In the genomic region with DNA sequence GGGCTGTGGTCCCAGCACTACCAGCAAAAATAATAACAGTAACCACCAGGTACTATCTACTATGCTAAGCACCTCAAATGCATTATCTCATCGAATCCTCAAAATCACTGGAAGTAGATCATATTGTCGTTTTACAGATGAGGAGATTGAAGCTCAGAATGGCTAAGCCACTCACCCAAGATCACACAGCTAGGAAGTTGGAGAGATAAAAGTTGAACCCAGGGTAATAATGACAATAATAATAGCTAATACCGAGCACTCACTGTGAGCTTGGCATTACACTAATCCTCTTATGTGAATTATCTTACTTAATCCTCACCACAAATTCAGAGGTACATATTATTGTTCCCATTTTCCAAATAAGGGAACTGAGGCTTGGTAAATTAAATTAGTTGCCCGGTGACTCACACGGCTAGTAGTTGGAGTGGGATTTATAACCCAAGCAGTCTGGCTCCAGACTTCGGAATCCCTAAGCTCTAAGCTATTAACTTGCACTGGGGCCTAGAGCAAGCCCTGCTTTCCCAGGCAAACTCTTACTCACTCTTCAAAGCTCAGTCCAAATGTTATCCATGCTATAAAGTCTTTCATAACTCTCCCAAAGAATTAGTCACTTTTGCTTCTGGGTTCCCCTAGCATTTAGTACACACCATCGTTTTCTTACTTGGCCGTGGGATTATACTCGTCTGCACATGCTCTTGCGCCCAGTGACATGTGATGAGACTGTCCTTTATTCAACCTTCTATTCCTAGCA, we compare ENCODE assay signal across 11 cellular contexts. TPM values are rescaled to one million over a fixed set of nuclear protein-coding genes. Genes with fewer than 3 reads are reported as not detected.
DNase-seq lines count a peak whose midpoint lies in the region; ATAC-seq lines count a peak whose summit lies in the region.
"Had no signal": no experiment of that assay in that cellular context is flagged by ENCODE, and none has a peak within 500 bp of the region (broad histone marks: within the 10 kb centered on the region; RNA-seq: fewer than 3 reads in every experiment).

No MANE protein-coding gene starts in this region.

- no peak overlapping the region for H3K4me3 Mint-ChIP-seq in stimulated activated naive CD8-positive, alpha-beta T cell treated with anti-CD3 and anti-CD28 coated beads, Interleukin-15, amount 100 ng/mL, for 72 hours
- H3K4me3 Mint-ChIP-seq: CD4-positive, CD25-positive, alpha-beta regulatory T cell had no signal

- no peaks in the 10 kb centered on the region for H3K9me3 ChIP-seq in duodenal mucosa (ENCODE audit: control insufficient read depth in 1 of 2, low read length in 2 of 2)
- H3K9me3 ChIP-seq in mesodermal cell (ENCODE audit: control insufficient read depth, low read length) = no peaks in the 10 kb centered on the region

- peaks cover 20 to 30% of the 10 kb centered on the region in 2 donors for H3K27me3 ChIP-seq in duodenal mucosa (ENCODE audit: control insufficient read depth in 1 of 2, insufficient read depth in 2 of 2, low read length in 2 of 2)

- H3K4me1 Mint-ChIP-seq in stimulated activated naive CD8-positive, alpha-beta T cell treated with anti-CD3 and anti-CD28 coated beads, Interleukin-15, amount 100 ng/mL, for 72 hours = no peaks in the 10 kb centered on the region

- H3K9me3 Mint-ChIP-seq in stimulated activated naive CD8-positive, alpha-beta T cell treated with anti-CD3 and anti-CD28 coated beads, Interleukin-15, amount 100 ng/mL, for 72 hours = no peaks in the 10 kb centered on the region
- H3K9me3 Mint-ChIP-seq: CD4-positive, CD25-positive, alpha-beta regulatory T cell had no signal

- no peaks in the 10 kb centered on the region for H3K36me3 ChIP-seq in duodenal mucosa (ENCODE audit: control insufficient read depth in 1 of 2, insufficient read depth in 2 of 2, low read length in 2 of 2)
- no peaks in the 10 kb centered on the region for H3K36me3 ChIP-seq in mesodermal cell (ENCODE audit: control insufficient read depth, insufficient read depth, low read length)

- H3K27me3 Mint-ChIP-seq in stimulated activated naive CD8-positive, alpha-beta T cell treated with anti-CD3 and anti-CD28 coated beads, Interleukin-15, amount 100 ng/mL, for 72 hours = peaks cover 48% of the 10 kb centered on the region

- H3K4me3 ChIP-seq in duodenal mucosa (ENCODE audit: low read depth in 1 of 2, low read length in 2 of 2) = no peak overlapping the region
- H3K4me3 ChIP-seq in mesodermal cell (ENCODE audit: extremely low read depth, insufficient read depth, low read length, poor library complexity, severe bottlenecking) = no peak overlapping the region

- 85 to 93% methylated on average over 5 of the region's 10 CpGs for WGBS in mesodermal cell (ENCODE audit: insufficient coverage in 2 of 2), 2 experiments

- H3K27ac ChIP-seq in duodenal mucosa (ENCODE audit: low read depth, low read length) (peak overlapping the region; percentile 39), mesodermal cell (ENCODE audit: low read depth, low read length, severe bottlenecking) (peak overlapping the region; percentile 70)

- no peak for ATAC-seq in stimulated activated naive CD8-positive, alpha-beta T cell treated with anti-CD3 and anti-CD28 coated beads, Interleukin-15, amount 100 ng/mL, for 72 hours
- no peak for ATAC-seq in GM18909 (IDR thresholded peaks at IDR 0.05; ENCODE audit: poor library complexity, unreplicated experiment)
- no peak for ATAC-seq in GM21526 (IDR thresholded peaks at IDR 0.05; ENCODE audit: low FRiP score, unreplicated experiment)

- H3K4me1 ChIP-seq in duodenal mucosa (ENCODE audit: control insufficient read depth in 1 of 2, insufficient read depth in 2 of 2, low read length in 2 of 2) (peaks cover 9 to 14% of the 10 kb centered on the region in 2 donors), mesodermal cell (ENCODE audit: control insufficient read depth, insufficient read depth, low read length, poor library complexity, severe bottlenecking) (peaks cover 31% of the 10 kb centered on the region)

- H3K9ac ChIP-seq in duodenal mucosa (ENCODE audit: low read depth in 1 of 2, low read length in 2 of 2) = peak overlapping the region in 1 of 2 donors; percentile 4

- H3K27ac Mint-ChIP-seq in stimulated activated naive CD8-positive, alpha-beta T cell treated with anti-CD3 and anti-CD28 coated beads, Interleukin-15, amount 100 ng/mL, for 72 hours = no peak overlapping the region
- H3K27ac Mint-ChIP-seq: CD4-positive, CD25-positive, alpha-beta regulatory T cell had no signal

- DNase-seq in AG08396 (ENCODE audit: low spot score) (peak; percentile 91), NCI-H82 (lab: John Stamatoyannopoulos, UW) (peak; percentile 98), NCI-H2107 treated with DMSO at 0.1 percent for 48 hours (lab: John Stamatoyannopoulos, UW; ENCODE audit: unreplicated experiment) (no peak)
- DNase-seq in stimulated activated naive CD8-positive, alpha-beta T cell treated with anti-CD3 and anti-CD28 coated beads, Interleukin-15, amount 100 ng/mL, for 72 hours = no peak
- DNase-seq: activated CD8-positive, alpha-beta memory T cell treated with anti-CD3 and anti-CD28 coated beads, Interleukin-2, amount 50 U/mL, for 4 hours; CD4-positive, CD25-positive, alpha-beta regulatory T cell; occipital lobe had no signal

RNA-seq across cellular contexts. Expression of a gene that starts 3.8 kb away (rescaled TPM):
- polyA plus RNA-seq in mesodermal cell (2013, experiment 1 of 2) = 4.7 TPM
- polyA plus RNA-seq in mesodermal cell (2013, experiment 2 of 2) = 5.6 TPM
- polyA plus RNA-seq: CD4-positive, CD25-positive, alpha-beta regulatory T cell had no signal

RNA-seq across cellular contexts. Expression of a gene that starts 9.3 kb away (rescaled TPM):
- polyA plus RNA-seq in mesodermal cell (2013, experiment 1 of 2) = 1.5 TPM
- polyA plus RNA-seq in mesodermal cell (2013, experiment 2 of 2) = 1.5 TPM
- polyA plus RNA-seq: CD4-positive, CD25-positive, alpha-beta regulatory T cell had no signal

RNA-seq across cellular contexts. Expression of a gene that starts 58.6 kb away (rescaled TPM):
- 51.0 TPM for polyA plus RNA-seq in mesodermal cell (2013, experiment 1 of 2)
- polyA plus RNA-seq in mesodermal cell (2013, experiment 2 of 2) = 46.5 TPM

Comparison
In these comparisons a context has a peak if more than half of its experiments do, and no peak if none do; other contexts are left out.
1. DNase-seq: peak in AG08396 (single experiment) and NCI-H82 (single experiment); none in stimulated activated naive CD8-positive, alpha-beta T cell treated with anti-CD3 and anti-CD28 coated beads, Interleukin-15, amount 100 ng/mL, for 72 hours (0 of 2) and NCI-H2107 treated with DMSO at 0.1 percent for 48 hours (single experiment).